ENCODE assay signal across 8 cellular contexts in the genomic region with DNA sequence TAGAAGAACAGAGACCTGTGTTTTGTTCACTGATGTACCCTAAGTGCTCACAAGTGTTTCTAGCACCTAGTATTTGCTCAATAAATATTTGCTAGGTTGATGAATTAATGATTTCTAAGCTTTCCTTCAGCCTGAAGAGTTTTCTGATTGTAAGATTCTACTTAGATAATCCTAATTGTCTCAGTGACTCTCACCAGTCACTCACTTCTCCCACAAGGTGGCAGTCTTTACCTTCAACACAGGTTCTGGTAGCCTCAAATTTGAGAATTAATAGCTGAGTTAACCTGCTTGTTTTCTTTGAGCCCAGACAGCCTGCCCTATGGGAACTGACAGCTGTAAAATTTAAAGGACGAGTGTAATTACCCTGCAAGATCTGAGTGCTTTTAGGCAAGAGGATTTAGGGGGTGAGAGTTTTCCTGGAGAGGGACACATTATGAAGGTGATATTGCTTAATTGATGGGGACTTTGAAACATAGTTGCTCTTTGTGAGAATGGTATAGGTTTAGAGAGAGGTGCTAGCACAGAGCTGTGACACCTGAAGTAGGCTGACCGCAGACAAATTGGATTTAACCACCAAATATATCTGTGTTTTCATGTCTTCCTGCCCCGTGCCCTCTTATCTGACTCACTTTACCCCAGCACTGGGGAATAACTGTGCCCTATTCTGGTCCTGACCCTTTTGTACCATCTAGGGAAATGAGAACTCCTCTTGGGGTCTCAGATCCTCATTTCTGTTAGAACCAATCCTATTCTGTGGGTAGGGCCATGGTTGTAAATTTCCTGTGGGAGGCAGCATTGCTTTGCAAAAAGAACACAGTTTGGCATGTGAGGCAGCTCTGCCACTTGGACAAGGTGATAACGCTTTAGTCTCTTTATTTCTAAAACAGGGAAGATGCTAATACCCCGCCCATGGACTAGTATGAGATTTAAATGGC. TPM values are rescaled to one million over a fixed set of nuclear protein-coding genes. Genes with fewer than 3 reads are reported as not detected.
DNase-seq lines count a peak whose midpoint lies in the region; ATAC-seq, FAIRE-seq and TF ChIP-seq lines count a peak whose summit lies in the region.

No MANE protein-coding gene starts in this region.

- DNase-seq in activated CD4-positive, alpha-beta T cell treated with anti-CD3 and anti-CD28 coated beads for 36 hours = peak; percentile 60
- no peak for DNase-seq in activated CD4-positive, alpha-beta T cell treated with anti-CD3 and anti-CD28 coated beads for 1 hour
- peak; percentile 47 for DNase-seq in LoVo (ENCODE audit: low spot score)
- DNase-seq in SJCRH30 = peak; percentile 40 to 77
- peak; percentile 70 for DNase-seq in bronchial epithelial cell (ENCODE audit: low read depth)
- DNase-seq in kidney epithelial cell (ENCODE audit: low read depth) = peak; percentile 26
- DNase-seq in stimulated activated naive CD4-positive, alpha-beta T cell treated with Interleukin-2 at 50 U/mL for 16 hours (lab: John Stamatoyannopoulos, UW) = peak; percentile 3

- CTCF ChIA-PET in activated CD4-positive, alpha-beta T cell treated with anti-CD3 and anti-CD28 coated beads for 36 hours (lab: Charles Lee) = interaction anchor here (0.6 to 6.7 kb wide), 61 partner anchors 9 to 459 kb away, joined by 3 to 82 read pairs (median 4); a partner anchor contains a TSS

- no peak overlapping the region for H3K27ac Mint-ChIP-seq in activated CD4-positive, alpha-beta T cell treated with anti-CD3 and anti-CD28 coated beads for 36 hours

- POLR2A ChIA-PET in activated CD4-positive, alpha-beta T cell treated with anti-CD3 and anti-CD28 coated beads for 36 hours (lab: Charles Lee) = interaction anchor here (0.7 kb wide), 1 partner anchor 151 kb away, joined by 3 read pairs; no protein-coding TSS in a partner anchor

- no peaks in the 10 kb centered on the region for H3K36me3 Mint-ChIP-seq in activated CD4-positive, alpha-beta T cell treated with anti-CD3 and anti-CD28 coated beads for 36 hours (ENCODE audit: low read depth)

- H3K4me3 ChIP-seq in SJCRH30 (no peak overlapping the region), bronchial epithelial cell (ENCODE audit: low read depth, low read length) (no peak overlapping the region), kidney epithelial cell (ENCODE audit: low read depth, low read length) (no peak overlapping the region)

- no peaks in the 10 kb centered on the region for H3K9me3 Mint-ChIP-seq in activated CD4-positive, alpha-beta T cell treated with anti-CD3 and anti-CD28 coated beads for 36 hours (ENCODE audit: low read depth)

- TF ChIP-seq CTCF in bronchial epithelial cell (IDR thresholded peaks at IDR 0.05; ENCODE audit: insufficient read depth, low read length, severe bottlenecking) (peak; percentile 65), kidney epithelial cell (IDR thresholded peaks at IDR 0.05; ENCODE audit: insufficient read depth, low read length, poor library complexity, severe bottlenecking) (peak; percentile 78)

- intact Hi-C loops in activated CD4-positive, alpha-beta T cell treated with anti-CD3 and anti-CD28 coated beads for 36 hours (cut with DNase I, micrococcal nuclease) = loop anchor here (1.0 to 5.0 kb wide), 8 partner anchors 74 to 461 kb away; no protein-coding TSS in a partner anchor

- peak; percentile 28 for FAIRE-seq in bronchial epithelial cell (lab: Jason Lieb, UNC)

- H3K4me1 ChIP-seq in SJCRH30 = no peaks in the 10 kb centered on the region

- H3K27me3 Mint-ChIP-seq in activated CD4-positive, alpha-beta T cell treated with anti-CD3 and anti-CD28 coated beads for 36 hours = no peaks in the 10 kb centered on the region

- no peaks in the 10 kb centered on the region for H3K9me3 ChIP-seq in SJCRH30 (replicated peaks)

- ATAC-seq in activated CD4-positive, alpha-beta T cell treated with anti-CD3 and anti-CD28 coated beads for 36 hours = peak; percentile 82
- peak; percentile 53 for ATAC-seq in GM21717 (IDR thresholded peaks at IDR 0.05; ENCODE audit: unreplicated experiment)

- H3K4me3 Mint-ChIP-seq in activated CD4-positive, alpha-beta T cell treated with anti-CD3 and anti-CD28 coated beads for 36 hours = no peak overlapping the region

- peaks cover 38% of the 10 kb centered on the region for H3K4me1 Mint-ChIP-seq in activated CD4-positive, alpha-beta T cell treated with anti-CD3 and anti-CD28 coated beads for 36 hours

- no peaks in the 10 kb centered on the region for H3K27me3 ChIP-seq in SJCRH30
- no peaks in the 10 kb centered on the region for H3K27me3 ChIP-seq in bronchial epithelial cell (ENCODE audit: control insufficient read depth, insufficient read depth, low read length)
- H3K27me3 ChIP-seq in kidney epithelial cell (ENCODE audit: control insufficient read depth, insufficient read depth, low read length) = no peaks in the 10 kb centered on the region

- no peak overlapping the region for H3K27ac ChIP-seq in SJCRH30

- H3K36me3 ChIP-seq in SJCRH30 (no peaks in the 10 kb centered on the region), bronchial epithelial cell (ENCODE audit: control insufficient read depth, insufficient read depth, low read length) (no peaks in the 10 kb centered on the region), kidney epithelial cell (ENCODE audit: control insufficient read depth, insufficient read depth, low read length) (no peaks in the 10 kb centered on the region)

RNA-seq across cellular contexts. Expression of a gene that starts 27.7 kb away (rescaled TPM):
- total RNA-seq in activated CD4-positive, alpha-beta T cell treated with anti-CD3 and anti-CD28 coated beads for 36 hours = 10 to 100 TPM; 15.0 to 17.3 TPM
- 0.03 and 0.06 TPM in 2 replicates for total RNA-seq in SJCRH30 (2014; rRNA removed; shearing (Covaris generic))
- total RNA-seq in bronchial epithelial cell (not detected in 2 replicates), kidney epithelial cell (0.04 TPM in 1 of 2 replicates, not detected in the other)

Comparison
In these comparisons a context has a peak if more than half of its experiments do, and no peak if none do; other contexts are left out.
1. RNA of a gene that starts 27.7 kb away (total RNA-seq): 15.0 to 17.3 TPM in activated CD4-positive, alpha-beta T cell treated with anti-CD3 and anti-CD28 coated beads for 36 hours; 0.03 to 0.06 TPM in SJCRH30, 0.04 TPM in kidney epithelial cell and not detected in bronchial epithelial cell; every median in the first group is over 10 times any median in the second.